Comparison of ENCODE assay signal across 8 cellular contexts in the genomic region with DNA sequence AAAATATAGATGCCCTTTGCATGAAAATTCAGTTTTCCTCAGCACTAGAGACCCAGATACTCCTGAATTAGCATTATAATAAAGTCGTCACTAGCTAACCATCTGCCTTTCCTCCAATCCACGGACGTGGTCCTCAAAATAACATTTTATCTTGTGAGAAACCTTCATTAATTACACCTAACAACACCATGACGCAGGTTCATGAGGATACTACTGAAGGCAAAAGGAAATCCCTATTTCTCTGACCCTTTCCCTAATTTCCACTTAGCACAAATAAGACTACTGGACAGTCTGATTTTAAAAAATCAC. TPM values are rescaled to one million over a fixed set of nuclear protein-coding genes. Genes with fewer than 3 reads are reported as not detected.
DNase-seq lines count a peak whose midpoint lies in the region; ATAC-seq and TF ChIP-seq lines count a peak whose summit lies in the region.

No MANE protein-coding gene starts in this region.

- in situ Hi-C loops in brain microvascular endothelial cell (cut with HindIII; ENCODE audit: low pct_ligation_motif_present, low sequenced_read_pairs): no loop called here

- no peaks in the 10 kb centered on the region for H3K9me3 ChIP-seq in mesodermal cell (ENCODE audit: control insufficient read depth, low read length)

- H3K4me3 Mint-ChIP-seq in activated naive CD4-positive, alpha-beta T cell treated with anti-CD3 and anti-CD28 coated beads, Interleukin-2, amount 50 U/mL, for 24 hours: peak overlapping the region; percentile 94

- TF ChIP-seq CTCF in brain microvascular endothelial cell (IDR thresholded peaks at IDR 0.05; ENCODE audit: low read depth, low read length, missing control alignments): no peak

- ATAC-seq in GM21526 (IDR thresholded peaks at IDR 0.05; ENCODE audit: low FRiP score, unreplicated experiment): no peak
- ATAC-seq in HG02852 (IDR thresholded peaks at IDR 0.05; ENCODE audit: unreplicated experiment): no peak
- ATAC-seq in HG02610 (IDR thresholded peaks at IDR 0.05; ENCODE audit: unreplicated experiment): no peak

- H3K27ac Mint-ChIP-seq in activated naive CD4-positive, alpha-beta T cell treated with anti-CD3 and anti-CD28 coated beads, Interleukin-2, amount 50 U/mL, for 24 hours: peak overlapping the region; percentile 100

- DNase-seq in activated naive CD4-positive, alpha-beta T cell (lab: John Stamatoyannopoulos, UW): no peak
- no peak for DNase-seq in brain microvascular endothelial cell

- no peaks in the 10 kb centered on the region for H3K27me3 ChIP-seq in brain microvascular endothelial cell (replicated peaks)

- WGBS in mesodermal cell (ENCODE audit: insufficient coverage in 2 of 2), 2 experiments: 39 to 50% methylated on average over 3 to 4 of the region's 4 CpGs
- 25% methylated on average over 4 of the region's 4 CpGs for WGBS in urinary bladder

- H3K4me1 ChIP-seq in mesodermal cell (ENCODE audit: control insufficient read depth, insufficient read depth, low read length, poor library complexity, severe bottlenecking): peaks cover 6% of the 10 kb centered on the region
- H3K4me1 ChIP-seq in urinary bladder (ENCODE audit: insufficient read depth): no peaks in the 10 kb centered on the region

- peaks cover 57% of the 10 kb centered on the region for H3K4me1 Mint-ChIP-seq in activated naive CD4-positive, alpha-beta T cell treated with anti-CD3 and anti-CD28 coated beads, Interleukin-2, amount 50 U/mL, for 24 hours

- peaks cover 11% of the 10 kb centered on the region for H3K36me3 Mint-ChIP-seq in activated naive CD4-positive, alpha-beta T cell treated with anti-CD3 and anti-CD28 coated beads, Interleukin-2, amount 50 U/mL, for 24 hours

- no peaks in the 10 kb centered on the region for H3K9me3 Mint-ChIP-seq in activated naive CD4-positive, alpha-beta T cell treated with anti-CD3 and anti-CD28 coated beads, Interleukin-2, amount 50 U/mL, for 24 hours

- H3K36me3 ChIP-seq in brain microvascular endothelial cell (replicated peaks) (no peaks in the 10 kb centered on the region), mesodermal cell (ENCODE audit: control insufficient read depth, insufficient read depth, low read length) (peaks cover 30% of the 10 kb centered on the region), urinary bladder (ENCODE audit: insufficient read depth) (peaks cover 2% of the 10 kb centered on the region)

- H3K27ac ChIP-seq in brain microvascular endothelial cell (peak overlapping the region; percentile 89), mesodermal cell (ENCODE audit: low read depth, low read length, severe bottlenecking) (peak overlapping the region; percentile 100), urinary bladder (ENCODE audit: low read depth) (peak overlapping the region; percentile 32)

- H3K4me3 ChIP-seq in brain microvascular endothelial cell (ENCODE audit: low read depth, low read length) (peak overlapping the region; percentile 96), mesodermal cell (ENCODE audit: extremely low read depth, insufficient read depth, low read length, poor library complexity, severe bottlenecking) (peak overlapping the region; percentile 88), urinary bladder (ENCODE audit: low read depth, low read length) (peak overlapping the region; percentile 58)

- no peaks in the 10 kb centered on the region for H3K27me3 Mint-ChIP-seq in activated naive CD4-positive, alpha-beta T cell treated with anti-CD3 and anti-CD28 coated beads, Interleukin-2, amount 50 U/mL, for 24 hours

RNA-seq across cellular contexts. Expression of a gene that starts 1.3 kb away (rescaled TPM):
- polyA plus RNA-seq in mesodermal cell (2013, experiment 1 of 2): 115 TPM
- polyA plus RNA-seq in mesodermal cell (2013, experiment 2 of 2): 128 TPM
- 268 TPM for total RNA-seq in urinary bladder
- polyA plus RNA-seq in urinary bladder: 63.5 TPM

RNA-seq across cellular contexts. Expression of a gene that starts 32.4 kb away (rescaled TPM):
- 7.2 TPM for polyA plus RNA-seq in mesodermal cell (2013, experiment 1 of 2)
- polyA plus RNA-seq in mesodermal cell (2013, experiment 2 of 2): 7.8 TPM
- total RNA-seq in urinary bladder: 4.8 TPM
- 10.8 TPM for polyA plus RNA-seq in urinary bladder

Comparison
In these comparisons a context has a peak if more than half of its experiments do, and no peak if none do; other contexts are left out.
1. H3K27ac ChIP-seq: peak in every context shown above with its lines; median percentile 100 in mesodermal cell; 89 in brain microvascular endothelial cell; 32 in urinary bladder.